In the genomic region with DNA sequence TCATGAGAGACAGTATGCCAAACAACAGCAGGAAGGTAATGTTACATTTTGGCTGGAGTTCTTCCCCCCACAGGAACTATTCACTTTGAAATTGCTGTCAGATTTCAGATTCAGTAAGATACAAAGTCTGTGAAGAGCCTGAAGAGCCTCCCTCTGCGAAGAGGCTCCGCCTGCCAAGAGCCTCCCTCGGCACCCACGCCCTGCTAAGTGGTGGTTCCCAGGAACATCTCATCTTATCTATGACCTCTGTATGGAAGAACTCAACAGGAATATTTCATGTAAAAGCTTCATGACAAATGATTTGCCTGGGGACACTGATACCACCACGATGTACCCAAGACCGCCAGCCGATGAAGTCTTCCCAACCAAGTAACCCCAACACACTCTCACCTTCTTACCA, we compare ENCODE assay signal across 9 cellular contexts. TPM values are rescaled to one million over a fixed set of nuclear protein-coding genes. Genes with fewer than 3 reads are reported as not detected.
DNase-seq lines count a peak whose midpoint lies in the region; TF ChIP-seq lines count a peak whose summit lies in the region.
"Had no signal": no experiment of that assay in that cellular context is flagged by ENCODE, and none has a peak within 500 bp of the region (broad histone marks: within the 10 kb centered on the region; RNA-seq: fewer than 3 reads in every experiment).

No MANE protein-coding gene starts in this region.

- no peaks in the 10 kb centered on the region for H3K27me3 ChIP-seq in trophoblast cell (ENCODE audit: insufficient read depth, low read length)

- H4K8ac ChIP-seq in trophoblast cell (ENCODE audit: low read depth, low read length), result no peak overlapping the region

- peak overlapping the region; percentile 86 for H3K4ac ChIP-seq in trophoblast cell (ENCODE audit: low read depth, low read length)

- peak overlapping the region; percentile 46 for H3K18ac ChIP-seq in trophoblast cell (ENCODE audit: low read length)

- DNase-seq in NCI-H1092 treated with DMSO at 0.1 percent for 48 hours (lab: John Stamatoyannopoulos, UW), result peak; percentile 44
- no peak for DNase-seq in NCI-H1092 (lab: John Stamatoyannopoulos, UW)
- peak; percentile 34 for DNase-seq in NCI-H226
- no peak for DNase-seq in endothelial cell (ENCODE audit: low spot score)
- DNase-seq in trophoblast cell, result no peak
- no peak for DNase-seq in SIG-M5 (lab: John Stamatoyannopoulos, UW)
- no peak for DNase-seq in MV-4-11 (lab: John Stamatoyannopoulos, UW)
- DNase-seq in stimulated activated CD4-positive, alpha-beta T cell treated with anti-CD3 and anti-CD28 coated beads, Interleukin-2, amount 100 ng/mL, for 24 hours, result no peak
- DNase-seq: NCI-H1694 treated with DMSO at 0.1 percent for 48 hours had no signal

- no peak overlapping the region for H3K4me2 ChIP-seq in trophoblast cell (ENCODE audit: low read length)

- no peak overlapping the region for H2AK5ac ChIP-seq in trophoblast cell (ENCODE audit: low read length)

- TF ChIP-seq CTCF in endothelial cell (IDR thresholded peaks at IDR 0.05; ENCODE audit: unreplicated experiment), result no peak

- H3K9me3 ChIP-seq in trophoblast cell (ENCODE audit: insufficient read depth, low read depth, low read length), result no peaks in the 10 kb centered on the region

- H3K4me3 Mint-ChIP-seq in endothelial cell (ENCODE audit: unreplicated experiment), result peak overlapping the region; percentile 83

- H4K91ac ChIP-seq in trophoblast cell (ENCODE audit: low read depth, low read length), result no peak overlapping the region

- H3K23ac ChIP-seq in trophoblast cell (ENCODE audit: low read length), result no peak overlapping the region

- H3K27ac ChIP-seq in trophoblast cell (ENCODE audit: low read depth, low read length), result peak overlapping the region; percentile 11

- peaks cover 59% of the 10 kb centered on the region for H3K4me1 Mint-ChIP-seq in endothelial cell (ENCODE audit: unreplicated experiment)

- H3K27me3 Mint-ChIP-seq in endothelial cell (ENCODE audit: unreplicated experiment), result peaks cover 16% of the 10 kb centered on the region

- no peak overlapping the region for H3K9ac ChIP-seq in trophoblast cell (ENCODE audit: low read length)

- H3K4me1 ChIP-seq in trophoblast cell (ENCODE audit: control insufficient read depth in 1 of 2, insufficient read depth in 2 of 2, low read length in 2 of 2), result peaks cover 14 to 22% of the 10 kb centered on the region in 2 experiments

- no peaks in the 10 kb centered on the region for H3K9me3 Mint-ChIP-seq in endothelial cell (ENCODE audit: unreplicated experiment)

- no peak overlapping the region for H3K4me3 ChIP-seq in trophoblast cell (ENCODE audit: low read depth, low read length)

- peak overlapping the region; percentile 96 for H3K27ac Mint-ChIP-seq in endothelial cell (ENCODE audit: unreplicated experiment)

- no CpG with 5 or more reads among the region's 7 CpGs for WGBS in trophoblast cell (ENCODE audit: extremely low coverage, insufficient coverage, insufficient read length)

- no peak overlapping the region for H2BK12ac ChIP-seq in trophoblast cell (ENCODE audit: low read length)

- peaks cover 18% of the 10 kb centered on the region for H3K36me3 Mint-ChIP-seq in endothelial cell (ENCODE audit: low read depth, unreplicated experiment)

- H3K79me2 ChIP-seq in trophoblast cell (ENCODE audit: control insufficient read depth, insufficient read depth, low read length, poor library complexity), result peaks cover 32% of the 10 kb centered on the region

- H3K36me3 ChIP-seq in trophoblast cell (ENCODE audit: control insufficient read depth in 1 of 2, insufficient read depth in 2 of 2, low read length in 2 of 2), result peaks cover 0 to 5% of the 10 kb centered on the region in 2 experiments

- H2AFZ ChIP-seq in trophoblast cell (ENCODE audit: insufficient read depth, low read length, poor library complexity), result no peak overlapping the region

- H4K12ac ChIP-seq in trophoblast cell (ENCODE audit: low read depth, low read length), result no peak overlapping the region

- H3K79me1 ChIP-seq in trophoblast cell (ENCODE audit: low read length), result peaks cover 17% of the 10 kb centered on the region

- H3K14ac ChIP-seq in trophoblast cell (ENCODE audit: low read length), result no peak overlapping the region

- H2BK5ac ChIP-seq in trophoblast cell (ENCODE audit: low read depth, low read length, poor library complexity), result no peak overlapping the region

- no peak overlapping the region for H2BK120ac ChIP-seq in trophoblast cell (ENCODE audit: insufficient read depth, low read length, poor library complexity)

RNA-seq across cellular contexts. Expression of a gene that starts 3.2 kb away (rescaled TPM):
- 84.7 TPM for total RNA-seq in endothelial cell (ENCODE audit: unreplicated experiment)
- polyA plus RNA-seq in trophoblast cell (2013), result 37.2 and 37.3 TPM in 2 replicates

RNA-seq across cellular contexts. Expression of a gene that starts 51.2 kb away (rescaled TPM):
- 19.6 TPM for total RNA-seq in endothelial cell (ENCODE audit: unreplicated experiment)
- 27.9 and 29.6 TPM in 2 replicates for polyA plus RNA-seq in trophoblast cell (2013)

RNA-seq across cellular contexts. Expression of a gene that starts 57.5 kb away (rescaled TPM):
- total RNA-seq in endothelial cell (ENCODE audit: unreplicated experiment), result 86.9 TPM
- polyA plus RNA-seq in trophoblast cell (2013), result 246 and 254 TPM in 2 replicates

Comparison
In these comparisons a context has a peak if more than half of its experiments do, and no peak if none do; other contexts are left out.
1. DNase-seq: peak in NCI-H1092 treated with DMSO at 0.1 percent for 48 hours (single experiment) and NCI-H226 (single experiment); none in NCI-H1092 (single experiment), endothelial cell (single experiment), trophoblast cell (0 of 2), SIG-M5 (single experiment), MV-4-11 (single experiment) and stimulated activated CD4-positive, alpha-beta T cell treated with anti-CD3 and anti-CD28 coated beads, Interleukin-2, amount 100 ng/mL, for 24 hours (0 of 2).